ENCODE assay signal across 12 cellular contexts in the genomic region with DNA sequence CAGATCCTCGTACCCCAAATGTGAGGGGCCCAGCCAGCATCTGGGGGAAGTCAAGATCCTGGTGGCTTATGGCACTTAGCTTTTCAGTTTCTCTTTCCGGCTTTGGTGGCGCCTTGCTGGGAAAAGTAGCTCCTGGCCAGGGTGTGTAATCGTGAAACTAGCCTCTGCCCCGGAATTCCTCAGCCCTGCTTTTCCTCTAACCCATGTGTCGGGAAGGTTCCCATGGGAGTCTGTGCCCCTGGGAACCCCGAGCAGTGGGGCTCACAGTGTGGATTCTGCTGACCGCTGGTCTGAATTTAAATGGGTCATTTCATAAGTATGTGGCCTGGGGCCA. TPM values are rescaled to one million over a fixed set of nuclear protein-coding genes. Genes with fewer than 3 reads are reported as not detected.
A peak's percentile ranks its signal among the peaks of the same experiment; 100 is the strongest.
DNase-seq lines count a peak whose midpoint lies in the region; ATAC-seq and TF ChIP-seq lines count a peak whose summit lies in the region.
"Had no signal": no experiment of that assay in that cellular context is flagged by ENCODE, and none has a peak within 500 bp of the region (broad histone marks: within the 10 kb centered on the region; RNA-seq: fewer than 3 reads in every experiment).

No MANE protein-coding gene starts in this region.

- peak overlapping the region; percentile 96 for H3K27ac Mint-ChIP-seq in type B pancreatic cell

- peaks cover 11% of the 10 kb centered on the region for H3K4me1 Mint-ChIP-seq in type B pancreatic cell (ENCODE audit: unreplicated experiment)

- no peak for TF ChIP-seq POLR2A in heart left ventricle (IDR thresholded peaks at IDR 0.05)

- DNase-seq in heart left ventricle: no peak
- no peak for DNase-seq in left ventricle myocardium superior
- no peak for DNase-seq in adipocyte (ENCODE audit: low read depth)
- no peak for DNase-seq in type B pancreatic cell (ENCODE audit: extremely low spot score, unreplicated experiment)
- DNase-seq in cerebellum (ENCODE audit: low spot score): no peak
- DNase-seq in glomerular visceral epithelial cell (ENCODE audit: extremely low spot score): no peak
- no peak for DNase-seq in NCI-H128 (lab: John Stamatoyannopoulos, UW; ENCODE audit: unreplicated experiment)
- DNase-seq: NCI-H1417 had no signal

- H3K27ac ChIP-seq in heart left ventricle (peak overlapping the region in 9 of 12 donors; percentile 8 to 69 (median 53)), mucosa of rectum (ENCODE audit: low read depth in 2 of 2, low read length in 2 of 2) (peak overlapping the region; percentile 49 to 52)
- H3K27ac ChIP-seq: C4-2B had no signal

- H3K4me3 Mint-ChIP-seq in type B pancreatic cell: no peak overlapping the region

- H3K36me3 ChIP-seq in heart left ventricle (peaks cover 0 to 10% (median 0%) of the 10 kb centered on the region in 9 donors), adipocyte (ENCODE audit: control insufficient read depth, insufficient read depth, low read length, severe bottlenecking) (no peaks in the 10 kb centered on the region), mucosa of rectum (ENCODE audit: control insufficient read depth in 2 of 2, insufficient read depth in 2 of 2, low read length in 2 of 2) (no peaks in the 10 kb centered on the region)

- WGBS in heart left ventricle, 4 donors: 28 to 46% (median 36%) methylated on average over 6 to 8 of the region's 8 CpGs

- intact Hi-C loops in heart left ventricle (cut with DNase I): loop anchor here in 8 of 10 donors (2.0 to 10.0 kb wide), 14 partner anchors 37 to 514 kb away; a partner anchor contains a TSS
- intact Hi-C loops in left ventricle myocardium superior (cut with micrococcal nuclease): loop anchor here (5.0 kb wide), 1 partner anchor 287 kb away; no protein-coding TSS in a partner anchor

- no peaks in the 10 kb centered on the region for H3K9me3 Mint-ChIP-seq in type B pancreatic cell

- peak overlapping the region in 5 of 12 donors; percentile 0 to 37 (median 30) for H3K4me3 ChIP-seq in heart left ventricle
- H3K4me3 ChIP-seq in adipocyte (ENCODE audit: low read length): peak overlapping the region; percentile 44
- peak overlapping the region; percentile 20 to 63 for H3K4me3 ChIP-seq in mucosa of rectum (ENCODE audit: low read length in 2 of 2)

- H3K27me3 ChIP-seq in heart left ventricle (no peaks in the 10 kb centered on the region), adipocyte (replicated peaks; ENCODE audit: control insufficient read depth, insufficient read depth, low read length) (no peaks in the 10 kb centered on the region), mucosa of rectum (ENCODE audit: control insufficient read depth in 2 of 2, insufficient read depth in 2 of 2, low read length in 2 of 2) (no peaks in the 10 kb centered on the region)

- H3K9me3 ChIP-seq in heart left ventricle: no peaks in the 10 kb centered on the region
- no peaks in the 10 kb centered on the region for H3K9me3 ChIP-seq in adipocyte (ENCODE audit: control insufficient read depth, low read length)
- H3K9me3 ChIP-seq in mucosa of rectum (ENCODE audit: control insufficient read depth in 2 of 2, low read length in 2 of 2): no peaks in the 10 kb centered on the region
- H3K9me3 ChIP-seq: SK-N-SH had no signal

- H3K27me3 Mint-ChIP-seq in type B pancreatic cell: no peaks in the 10 kb centered on the region

- no peak for TF ChIP-seq CTCF in heart left ventricle (IDR thresholded peaks at IDR 0.05)
- no peak for TF ChIP-seq CTCF in type B pancreatic cell (conservative IDR thresholded peaks at IDR 0.05)

- H3K9ac ChIP-seq in adipocyte (ENCODE audit: low read length) (no peak overlapping the region), mucosa of rectum (ENCODE audit: low read depth in 1 of 2, low read length in 2 of 2) (peak overlapping the region in 1 of 2 donors; percentile 64)
- H3K9ac ChIP-seq: SK-N-SH had no signal

- H3K4me1 ChIP-seq in heart left ventricle: peaks cover 0 to 39% (median 33%) of the 10 kb centered on the region in 12 donors
- peaks cover 22% of the 10 kb centered on the region for H3K4me1 ChIP-seq in adipocyte (ENCODE audit: control insufficient read depth, insufficient read depth, low read length)
- peaks cover 39 to 48% of the 10 kb centered on the region in 2 donors for H3K4me1 ChIP-seq in mucosa of rectum (ENCODE audit: control insufficient read depth in 2 of 2, insufficient read depth in 2 of 2, low read length in 2 of 2)

- ATAC-seq in heart left ventricle (no peak), left ventricle myocardium superior (no peak)

- no peaks in the 10 kb centered on the region for H3K36me3 Mint-ChIP-seq in type B pancreatic cell

RNA-seq across cellular contexts. Expression of a gene that starts 3.3 kb away (rescaled TPM):
- total RNA-seq in heart left ventricle (10 to 100 TPM in 1 of 9 donors, 1 to 10 TPM in 7, under 1 TPM in 1; 0.63 to 14.8 (median 2.7) TPM), left ventricle myocardium superior (3.8 TPM), type B pancreatic cell (ENCODE audit: low replicate concordance) (14.5 and 28.6 TPM in 2 replicates), cerebellum (3.2 TPM)
- polyA plus RNA-seq in heart left ventricle: 1 to 10 TPM; 2.9 to 9.1 TPM

RNA-seq across cellular contexts. Expression of a gene that starts 9.9 kb away (rescaled TPM):
- total RNA-seq in heart left ventricle (not detected), left ventricle myocardium superior (not detected), type B pancreatic cell (ENCODE audit: low replicate concordance) (not detected in 2 replicates), cerebellum (not detected)
- not detected for polyA plus RNA-seq in heart left ventricle
- total RNA-seq: renal cortical epithelial cell had no signal
- polyA plus RNA-seq: SK-N-SH had no signal

RNA-seq across cellular contexts. Expression of a gene that starts 14.2 kb away (rescaled TPM):
- total RNA-seq in heart left ventricle: not detected
- not detected for polyA plus RNA-seq in heart left ventricle
- not detected for total RNA-seq in left ventricle myocardium superior
- not detected in 2 replicates for total RNA-seq in type B pancreatic cell (ENCODE audit: low replicate concordance)
- not detected for total RNA-seq in cerebellum
- total RNA-seq: renal cortical epithelial cell had no signal
- polyA plus RNA-seq: SK-N-SH had no signal

RNA-seq across cellular contexts. Expression of a gene that starts 17.0 kb away (rescaled TPM):
- not detected for total RNA-seq in heart left ventricle
- not detected for polyA plus RNA-seq in heart left ventricle
- not detected for total RNA-seq in left ventricle myocardium superior
- not detected in 2 replicates for total RNA-seq in type B pancreatic cell (ENCODE audit: low replicate concordance)
- total RNA-seq in cerebellum: not detected
- total RNA-seq: renal cortical epithelial cell had no signal
- polyA plus RNA-seq: SK-N-SH had no signal

RNA-seq across cellular contexts. Expression of a gene that starts 21.9 kb away (rescaled TPM):
- not detected for total RNA-seq in heart left ventricle
- not detected for polyA plus RNA-seq in heart left ventricle
- not detected for total RNA-seq in left ventricle myocardium superior
- total RNA-seq in type B pancreatic cell (ENCODE audit: low replicate concordance): not detected in 2 replicates
- total RNA-seq in cerebellum: not detected
- total RNA-seq: renal cortical epithelial cell had no signal
- polyA plus RNA-seq: SK-N-SH had no signal
